Comparison of ENCODE assay signal across 12 cellular contexts in genomic region chr20:51678041-51678697, GRCh38.
DNase-seq lines count a peak whose midpoint lies in the region; ATAC-seq and TF ChIP-seq lines count a peak whose summit lies in the region.
"Had no signal": no experiment of that assay in that cellular context is flagged by ENCODE, and none has a peak within 500 bp of the region (broad histone marks: within the 10 kb centered on the region; RNA-seq: fewer than 3 reads in every experiment).

No MANE protein-coding gene starts in this region.

- H2BK5ac ChIP-seq in neuronal stem cell (ENCODE audit: low read length): peak overlapping the region; percentile 9

- no peaks in the 10 kb centered on the region for H3K36me3 Mint-ChIP-seq in natural killer cell
- H3K36me3 Mint-ChIP-seq: naive B cell had no signal

- no peak for TF ChIP-seq CTCF in natural killer cell (IDR thresholded peaks at IDR 0.05)

- H3K4me2 ChIP-seq in neuronal stem cell (ENCODE audit: insufficient read depth, low read length, poor library complexity, severe bottlenecking): no peak overlapping the region

- peak; percentile 78 for DNase-seq in D341Med (ENCODE audit: low spot score)
- DNase-seq in NCI-H524 (lab: John Stamatoyannopoulos, UW): peak; percentile 87 to 90
- DNase-seq in neuronal stem cell (ENCODE audit: low spot score): peak; percentile 59
- DNase-seq in natural killer cell: no peak
- DNase-seq in dedifferentiated amniotic fluid mesenchymal stem cell (ENCODE audit: extremely low spot score): no peak
- DNase-seq: naive B cell had no signal

- H2AFZ ChIP-seq in neuronal stem cell (ENCODE audit: low read length): peak overlapping the region; percentile 32

- H3K27ac Mint-ChIP-seq in natural killer cell: no peak overlapping the region
- H3K27ac Mint-ChIP-seq: T-helper 1 cell treated with Interleukin-12 subunit alpha and Interleukin-12 subunit beta and Interleukin-4 antibody, amounts not matched to agents 30 μg/mL and 1 μg/mL, for 36 hours had no signal

- 62 to 67% methylated on average over 16 of the region's 16 CpGs for WGBS in ectodermal cell, 2 experiments
- no CpG with 5 or more reads among the region's 16 CpGs for WGBS in neuronal stem cell (ENCODE audit: extremely low coverage in 2 of 2, insufficient read length in 2 of 2, insufficient replicate concordance in 1 of 2), 2 donors

- peak overlapping the region; percentile 8 for H2BK12ac ChIP-seq in neuronal stem cell (ENCODE audit: low read length)

- H2BK120ac ChIP-seq in neuronal stem cell (ENCODE audit: low read depth, low read length): no peak overlapping the region

- H3K9ac ChIP-seq in neuronal stem cell (ENCODE audit: low read depth, low read length, poor library complexity): no peak overlapping the region

- no peaks in the 10 kb centered on the region for H3K4me1 Mint-ChIP-seq in natural killer cell
- H3K4me1 Mint-ChIP-seq: naive B cell had no signal

- H2AK5ac ChIP-seq in neuronal stem cell (ENCODE audit: low read depth, low read length): peak overlapping the region; percentile 76

- H3K27ac ChIP-seq in ectodermal cell (ENCODE audit: insufficient read depth, low read depth, low read length, poor library complexity, severe bottlenecking) (peak overlapping the region; percentile 81), neuronal stem cell (replicated peaks; ENCODE audit: low read length) (peak overlapping the region; percentile 53)
- H3K27ac ChIP-seq: heart right ventricle, tibial artery had no signal

- H4K91ac ChIP-seq in neuronal stem cell (ENCODE audit: low read depth, low read length, poor library complexity): no peak overlapping the region

- H3K4me3 Mint-ChIP-seq in natural killer cell: no peak overlapping the region
- H3K4me3 Mint-ChIP-seq: naive B cell; T-helper 1 cell treated with Interleukin-12 subunit alpha and Interleukin-12 subunit beta and Interleukin-4 antibody, amounts not matched to agents 30 μg/mL and 1 μg/mL, for 36 hours had no signal

- H3K14ac ChIP-seq in neuronal stem cell (ENCODE audit: low read length): no peak overlapping the region

- intact Hi-C loops in natural killer cell (cut with micrococcal nuclease): no loop called here

- H2BK15ac ChIP-seq in neuronal stem cell (ENCODE audit: low read length): peak overlapping the region; percentile 79

- no peaks in the 10 kb centered on the region for H3K9me3 ChIP-seq in ectodermal cell (ENCODE audit: control insufficient read depth, low read length)
- H3K9me3 ChIP-seq in neuronal stem cell (replicated peaks in 1 of 2; ENCODE audit: control insufficient read depth in 2 of 2, insufficient read depth in 1 of 2, low read depth in 1 of 2, low read length in 2 of 2): no peaks in the 10 kb centered on the region
- H3K9me3 ChIP-seq: heart right ventricle, tibial artery had no signal

- no peaks in the 10 kb centered on the region for H3K9me3 Mint-ChIP-seq in natural killer cell
- H3K9me3 Mint-ChIP-seq: naive B cell; T-helper 1 cell treated with Interleukin-12 subunit alpha and Interleukin-12 subunit beta and Interleukin-4 antibody, amounts not matched to agents 30 μg/mL and 1 μg/mL, for 36 hours had no signal

- no peaks in the 10 kb centered on the region for H3K27me3 ChIP-seq in ectodermal cell (ENCODE audit: control insufficient read depth, insufficient read depth, low read length, poor library complexity, severe bottlenecking)
- H3K27me3 ChIP-seq in neuronal stem cell (ENCODE audit: control insufficient read depth in 3 of 3, insufficient read depth in 3 of 3, low read depth in 1 of 3, low read length in 3 of 3): no peaks in the 10 kb centered on the region
- H3K27me3 ChIP-seq: heart right ventricle, tibial artery had no signal

- no peaks in the 10 kb centered on the region for H3K27me3 Mint-ChIP-seq in natural killer cell (ENCODE audit: low read depth in 2 of 2)

- H3K36me3 ChIP-seq in ectodermal cell (ENCODE audit: control insufficient read depth, insufficient read depth, low read length) (no peaks in the 10 kb centered on the region), neuronal stem cell (replicated peaks in 1 of 2; ENCODE audit: control insufficient read depth in 2 of 2, insufficient read depth in 2 of 2, low read length in 2 of 2) (peaks cover 2 to 29% of the 10 kb centered on the region in 2 donors)

- H3K4me1 ChIP-seq in ectodermal cell (ENCODE audit: control insufficient read depth, insufficient read depth, low read length) (peaks cover 23% of the 10 kb centered on the region), neuronal stem cell (ENCODE audit: control insufficient read depth in 2 of 2, insufficient read depth in 1 of 2, low read depth in 1 of 2, low read length in 2 of 2) (peaks cover 15 to 16% of the 10 kb centered on the region in 2 donors)
- H3K4me1 ChIP-seq: heart right ventricle had no signal

- H3K23ac ChIP-seq in neuronal stem cell (ENCODE audit: low read depth, low read length, poor library complexity): no peak overlapping the region

- H3K4me3 ChIP-seq in ectodermal cell (ENCODE audit: insufficient read depth, low read depth, low read length) (no peak overlapping the region), neuronal stem cell (ENCODE audit: low read length in 2 of 2) (no peak overlapping the region)
- H3K4me3 ChIP-seq: heart right ventricle, tibial artery had no signal

- H3K4ac ChIP-seq in neuronal stem cell (ENCODE audit: low read length): no peak overlapping the region

- H3K79me1 ChIP-seq in neuronal stem cell (ENCODE audit: low read depth, low read length): no peaks in the 10 kb centered on the region

- H3K18ac ChIP-seq in neuronal stem cell (ENCODE audit: low read length): peak overlapping the region; percentile 96

- ATAC-seq in HG02973 (IDR thresholded peaks at IDR 0.05; ENCODE audit: unreplicated experiment): no peak
- ATAC-seq in natural killer cell: no peak
- no peak for ATAC-seq in HG03571 (IDR thresholded peaks at IDR 0.05; ENCODE audit: unreplicated experiment)

- no peak overlapping the region for H4K8ac ChIP-seq in neuronal stem cell (ENCODE audit: low read depth, low read length)

Comparison
In these comparisons a context has a peak if more than half of its experiments do, and no peak if none do; other contexts are left out.
1. DNase-seq: peak in D341Med (single experiment), NCI-H524 (2 of 2) and neuronal stem cell (single experiment); none in natural killer cell (single experiment) and dedifferentiated amniotic fluid mesenchymal stem cell (single experiment).